Comparison of ENCODE assay signal across 9 cellular contexts in genomic region chr1:47996406-47997226, GRCh38. TPM values are rescaled to one million over a fixed set of nuclear protein-coding genes. Genes with fewer than 3 reads are reported as not detected.
A peak's percentile ranks its signal among the peaks of the same experiment; 100 is the strongest.
DNase-seq lines count a peak whose midpoint lies in the region; ATAC-seq and TF ChIP-seq lines count a peak whose summit lies in the region.
"Had no signal": no experiment of that assay in that cellular context is flagged by ENCODE, and none has a peak within 500 bp of the region (broad histone marks: within the 10 kb centered on the region; RNA-seq: fewer than 3 reads in every experiment).

No MANE protein-coding gene starts in this region.

- no peak for TF ChIP-seq POLR2A in right lobe of liver (IDR thresholded peaks at IDR 0.05)

- CTCF ChIA-PET in SK-N-SH (lab: Yijun Ruan, JAX) (interaction anchor here (0.6 to 3.4 kb wide), 46 partner anchors 10 to 286 kb away, joined by 3 to 92 read pairs (median 5); no protein-coding TSS in a partner anchor), mammary epithelial cell (lab: Charles Lee; ENCODE audit: low non-redundant PET) (interaction anchor here (0.5 to 0.7 kb wide), 4 partner anchors 30 to 530 kb away, joined by 3 to 5 read pairs (median 4); no protein-coding TSS in a partner anchor)

- H2AFZ ChIP-seq in SK-N-SH (ENCODE audit: low read depth) = peak overlapping the region; percentile 46; the same call in 1 of the 2 replicates
- H2AFZ ChIP-seq in mammary epithelial cell (ENCODE audit: low read depth, low read length) = peak overlapping the region; percentile 76

- dilution Hi-C loops in mammary epithelial cell (cut with HindIII; ENCODE audit: low sequenced_read_pairs) = loop anchor here (5.0 kb wide), 1 partner anchor 66 kb away; no protein-coding TSS in a partner anchor

- H3K4me3 ChIP-seq in SK-N-SH (ENCODE audit: low read depth in 2 of 2, low read length in 1 of 2) (peak overlapping the region; percentile 56 to 65), mammary epithelial cell (replicated peaks in 1 of 3; ENCODE audit: insufficient read depth in 1 of 3, low read depth in 2 of 3, low read length in 3 of 3) (peak overlapping the region; percentile 57 to 75 (median 69)), right lobe of liver (peak overlapping the region; percentile 64 to 78 (median 70)), thymus (ENCODE audit: low read length) (peak overlapping the region; percentile 47)

- ATAC-seq in SK-N-SH treated with all-trans-retinoic acid at 6 μM for 48 hours = no peak
- peak; percentile 41 to 58 (median 50) for ATAC-seq in right lobe of liver
- no peak for ATAC-seq in HG03457 (IDR thresholded peaks at IDR 0.05; ENCODE audit: unreplicated experiment)

- WGBS in SK-N-SH (ENCODE audit: low lambda C conversion rate) = 45% methylated on average over 15 of the region's 80 CpGs
- 3% methylated on average over 16 of the region's 80 CpGs for WGBS in mammary epithelial cell (ENCODE audit: low coverage, missing lambda C conversion rate)
- WGBS in right lobe of liver (ENCODE audit: insufficient coverage, low coverage, low lambda C conversion rate, missing lambda C conversion rate) = 3% methylated on average over 10 of the region's 80 CpGs
- WGBS in thymus = 3% methylated on average over 80 of the region's 80 CpGs

- BruUV-seq in mammary epithelial cell (replicated peaks; lab: Mats Ljungman, UMichigan) = no TSS peak

- H3K9ac ChIP-seq in SK-N-SH (peak overlapping the region; percentile 53), mammary epithelial cell (ENCODE audit: insufficient read depth, low read length) (no peak overlapping the region)

- intact Hi-C loops in mammary epithelial cell (cut with micrococcal nuclease) (loop anchor here (1.0 to 2.0 kb wide), 9 partner anchors 30 to 258 kb away; no protein-coding TSS in a partner anchor), right lobe of liver (cut with DNase I) (loop anchor here in 1 of 2 donors (10.0 kb wide), 1 partner anchor 58 kb away; no protein-coding TSS in a partner anchor)

- H3K27ac ChIP-seq in SK-N-SH (ENCODE audit: low read depth in 2 of 2, low read length in 1 of 2) (no peak overlapping the region), mammary epithelial cell (ENCODE audit: insufficient read depth, low read depth, low read length) (no peak overlapping the region), right lobe of liver (peak overlapping the region; percentile 33 to 82 (median 64)), thymus (ENCODE audit: low read depth) (no peak overlapping the region)

- POLR2A ChIA-PET in SK-N-SH (lab: Yijun Ruan, JAX) = no interaction called here

- H3K27me3 ChIP-seq in SK-N-SH (ENCODE audit: insufficient read depth) (peaks cover 4% of the 10 kb centered on the region; the same call in 1 of the 2 replicates), mammary epithelial cell (ENCODE audit: insufficient read depth, low read length) (no peaks in the 10 kb centered on the region), right lobe of liver (no peaks in the 10 kb centered on the region), thymus (ENCODE audit: control insufficient read depth, insufficient read depth) (peaks cover 36% of the 10 kb centered on the region)

- no peak for TF ChIP-seq EP300 in SK-N-SH (IDR thresholded peaks at IDR 0.05; ENCODE audit: borderline replicate concordance in 1 of 2, low read depth in 1 of 2, low read length in 1 of 2)

- H3K4me1 ChIP-seq in SK-N-SH (ENCODE audit: control insufficient read depth in 1 of 2, insufficient read depth in 2 of 2, low read depth in 1 of 2, low read length in 1 of 2) (peaks cover 0 to 9% of the 10 kb centered on the region in 2 experiments; a peak in 2 of 4 replicates), mammary epithelial cell (ENCODE audit: insufficient read depth, low read length) (peaks cover 23% of the 10 kb centered on the region), right lobe of liver (peaks cover 0 to 34% (median 4%) of the 10 kb centered on the region in 4 donors), thymus (ENCODE audit: control insufficient read depth, insufficient read depth, low read length) (no peaks in the 10 kb centered on the region)

- TF ChIP-seq RAD21 in SK-N-SH (IDR thresholded peaks at IDR 0.05; ENCODE audit: low read length) = no peak

- in situ Hi-C loops in mammary epithelial cell (cut with MboI; ENCODE audit: low sequenced_read_pairs in 2 of 2) = loop anchor here in 1 of 2 donors (10.0 kb wide), 1 partner anchor 68 kb away; no protein-coding TSS in a partner anchor

- H3K79me2 ChIP-seq in SK-N-SH (ENCODE audit: insufficient read depth) = no peaks in the 10 kb centered on the region
- H3K79me2 ChIP-seq in mammary epithelial cell (ENCODE audit: insufficient read depth, low read length) = no peaks in the 10 kb centered on the region

- no peaks in the 10 kb centered on the region for H3K36me3 ChIP-seq in SK-N-SH (replicated peaks in 1 of 2; ENCODE audit: control insufficient read depth in 1 of 2, insufficient read depth in 2 of 2, low read length in 1 of 2)
- H3K36me3 ChIP-seq in mammary epithelial cell (ENCODE audit: insufficient read depth, low read length) = no peaks in the 10 kb centered on the region
- H3K36me3 ChIP-seq in right lobe of liver = no peaks in the 10 kb centered on the region
- H3K36me3 ChIP-seq in thymus (ENCODE audit: control insufficient read depth, insufficient read depth) = no peaks in the 10 kb centered on the region

- H3K9me2 ChIP-seq in SK-N-SH = no peaks in the 10 kb centered on the region

- no peaks in the 10 kb centered on the region for H4K20me1 ChIP-seq in SK-N-SH (ENCODE audit: insufficient read depth)
- no peaks in the 10 kb centered on the region for H4K20me1 ChIP-seq in mammary epithelial cell (ENCODE audit: insufficient read depth, low read length)

- H3F3A ChIP-seq in SK-N-SH (replicated peaks; ENCODE audit: insufficient read depth) = no peaks in the 10 kb centered on the region

- H3K9me3 ChIP-seq in SK-N-SH (no peaks in the 10 kb centered on the region), mammary epithelial cell (replicated peaks; ENCODE audit: insufficient read depth, low read length) (no peaks in the 10 kb centered on the region), right lobe of liver (no peaks in the 10 kb centered on the region), thymus (ENCODE audit: control insufficient read depth) (no peaks in the 10 kb centered on the region)

- no peak for TF ChIP-seq CTCF in SK-N-SH (IDR thresholded peaks at IDR 0.05)
- no peak for TF ChIP-seq CTCF in mammary epithelial cell (conservative IDR thresholded peaks at IDR 0.05 in 1 of 2, IDR thresholded peaks at IDR 0.05 in 1 of 2; ENCODE audit: extremely low read depth in 1 of 2, insufficient read depth in 1 of 2, low read depth in 1 of 2, low read length in 2 of 2)
- TF ChIP-seq CTCF in right lobe of liver (IDR thresholded peaks at IDR 0.05) = no peak

- DNase-seq in SK-N-SH = peak; percentile 77
- DNase-seq in mammary epithelial cell = no peak
- DNase-seq in right lobe of liver = peak; percentile 48 to 67 (median 56)
- DNase-seq in stimulated activated CD4-positive, alpha-beta T cell treated with anti-CD3 and anti-CD28 coated beads, Interleukin-1b, Interleukin-23, amount 100 ng/mL, for 48 hours = no peak
- no peak for DNase-seq in GM19240 (ENCODE audit: insufficient read length, low spot score)

- H3K4me2 ChIP-seq in SK-N-SH (peak overlapping the region; percentile 88), mammary epithelial cell (ENCODE audit: insufficient read depth, low read depth, low read length) (peak overlapping the region; percentile 94)

TF ChIP-seq in SK-N-SH, 30 proteins besides CTCF, POLR2A, EP300 and RAD21 (continues in another document):
- TF ChIP-seq MAX (IDR thresholded peaks at IDR 0.05; ENCODE audit: low read depth) (no peak), NFIC (IDR thresholded peaks at IDR 0.05; ENCODE audit: borderline replicate concordance) (no peak), CHD2 (IDR thresholded peaks at IDR 0.05; ENCODE audit: low read length, partially characterized antibody) (no peak), PBX3 (IDR thresholded peaks at IDR 0.05) (no peak), RXRA (IDR thresholded peaks at IDR 0.05; ENCODE audit: borderline replicate concordance, low read depth) (no peak), MEF2A (IDR thresholded peaks at IDR 0.05; ENCODE audit: borderline replicate concordance, low read depth) (no peak)

TF ChIP-seq in SK-N-SH treated with all-trans-retinoic acid at 6 μM for 48 hours, 23 proteins besides CTCF, POLR2A, EP300 and RAD21 (continues in another document):
- TF ChIP-seq ZNF565 (CRISPR knock-in tag; conservative IDR thresholded peaks at IDR 0.05; ENCODE audit: low read depth) (no peak), CSRNP3 (CRISPR knock-in tag; IDR thresholded peaks at IDR 0.05) (no peak), PPARA (CRISPR knock-in tag; IDR thresholded peaks at IDR 0.05; ENCODE audit: borderline replicate concordance) (no peak), OSR1 (CRISPR knock-in tag; IDR thresholded peaks at IDR 0.05) (no peak), ZNF70 (CRISPR knock-in tag; IDR thresholded peaks at IDR 0.05) (no peak), ISL1 (CRISPR knock-in tag; IDR thresholded peaks at IDR 0.05) (no peak), ZNF8 (CRISPR knock-in tag; IDR thresholded peaks at IDR 0.05) (no peak)

RNA-seq across cellular contexts. Expression of gene TRABD2B, which starts 0.6 kb away (rescaled TPM):
- polyA plus RNA-seq in SK-N-SH (2012; rRNA removed) = 0.02 and 0.03 TPM in 2 replicates
- polyA plus RNA-seq in SK-N-SH (2012; cell fraction: cytosol; rRNA removed) = 0.01 and 0.04 TPM in 2 replicates
- polyA plus RNA-seq in SK-N-SH (2012; cell fraction: nucleus; rRNA removed) = 0.12 and 0.20 TPM in 2 replicates
- total RNA-seq in mammary epithelial cell = 1 to 10 TPM; 1.2 TPM
- 0.16 TPM for polyA plus RNA-seq in mammary epithelial cell
- 0.62 TPM for polyA minus RNA-seq in mammary epithelial cell
- total RNA-seq in right lobe of liver = 1 to 10 TPM in 3 of 6 experiments, under 1 TPM in 3; 0.55 to 9.5 (median 1.8) TPM
- 0.75 TPM for polyA plus RNA-seq in thymus
- total RNA-seq: LHCN-M2 had no signal

Comparison
In these comparisons a context has a peak if more than half of its experiments do, and no peak if none do; other contexts are left out.
1. DNase-seq: peak in SK-N-SH (single experiment) and right lobe of liver (3 of 3); none in mammary epithelial cell (single experiment), stimulated activated CD4-positive, alpha-beta T cell treated with anti-CD3 and anti-CD28 coated beads, Interleukin-1b, Interleukin-23, amount 100 ng/mL, for 48 hours (single experiment) and GM19240 (single experiment).
2. H3K27ac ChIP-seq: peak in right lobe of liver (3 of 3); none in SK-N-SH (0 of 2), mammary epithelial cell (single experiment) and thymus (single experiment).
3. ATAC-seq: peak in right lobe of liver (4 of 4); none in SK-N-SH treated with all-trans-retinoic acid at 6 μM for 48 hours (single experiment) and HG03457 (single experiment).
4. Peak in every context shown above with its lines, with median percentiles within 50 percentile points of each other: H3K4me3 ChIP-seq.